ENCODE assay signal across 8 cellular contexts in genomic region chr19:43619262-43620060, GRCh38. TPM values are rescaled to one million over a fixed set of nuclear protein-coding genes. Genes with fewer than 3 reads are reported as not detected.
DNase-seq lines count a peak whose midpoint lies in the region; TF ChIP-seq lines count a peak whose summit lies in the region.

TSS of gene ZNF428 (minus strand) at chr19:43619629. CDS start at chr19:43614304, 5,325 bp downstream.

- H3K4me3 Mint-ChIP-seq in endodermal cell: peak within 1 kb of the TSS; percentile 80

- H3K36me3 ChIP-seq in NT2/D1 (ENCODE audit: insufficient read depth, insufficient read length, low read length): peaks cover 11% of the 10 kb centered on the region
- peaks cover 12% of the 10 kb centered on the region for H3K36me3 ChIP-seq in endodermal cell (ENCODE audit: control insufficient read depth, insufficient read depth, low read length)

- H3K27ac ChIP-seq in endodermal cell (ENCODE audit: low read depth, low read length): peak within 1 kb of the TSS; percentile 99

- 0 to 1% methylated on average over 41 to 81 of the region's 81 CpGs for WGBS in endodermal cell (ENCODE audit: insufficient coverage in 1 of 2, insufficient read length in 1 of 2), 2 experiments

- H3K27me3 ChIP-seq in NT2/D1 (ENCODE audit: insufficient read depth, insufficient read length): no peaks in the 10 kb centered on the region
- H3K27me3 ChIP-seq in endodermal cell (ENCODE audit: control insufficient read depth, insufficient read depth, low read length, poor library complexity, severe bottlenecking): no peaks in the 10 kb centered on the region

- peak; percentile 94 for DNase-seq in COR-L47 (lab: John Stamatoyannopoulos, UW)
- peak; percentile 94 for DNase-seq in GM20000 (ENCODE audit: low spot score)
- peak; percentile 94 for DNase-seq in HT-29 (ENCODE audit: low spot score)
- DNase-seq in NT2/D1 (ENCODE audit: low read depth, low spot score): peak; percentile 85
- peak; percentile 78 for DNase-seq in activated CD8-positive, alpha-beta memory T cell treated with anti-CD3 and anti-CD28 coated beads, Interleukin-2, amount 50 U/mL, for 24 hours (ENCODE audit: extremely low read depth)
- DNase-seq in endodermal cell: peak; percentile 95
- DNase-seq in mesenteric fat pad (ENCODE audit: low spot score): peak; percentile 95
- DNase-seq in stimulated activated CD8-positive, alpha-beta memory T cell treated with anti-CD3 and anti-CD28 coated beads, Interleukin-15, amount 100 ng/mL, for 1 hour (ENCODE audit: low read depth): peak; percentile 56

- H3K9me3 ChIP-seq in NT2/D1 (ENCODE audit: insufficient read depth, low read length): no peaks in the 10 kb centered on the region
- no peaks in the 10 kb centered on the region for H3K9me3 ChIP-seq in endodermal cell (ENCODE audit: control insufficient read depth, low read length)

- H3K9ac ChIP-seq in NT2/D1 (ENCODE audit: insufficient read length, low read depth) (peak within 1 kb of the TSS; percentile 75), endodermal cell (ENCODE audit: extremely low read depth, low read length, poor library complexity, severe bottlenecking) (peak within 1 kb of the TSS; percentile 90)

- H3K4me1 Mint-ChIP-seq in endodermal cell: peaks cover 6% of the 10 kb centered on the region

- TF ChIP-seq CTCF in GM20000 (IDR thresholded peaks at IDR 0.05; ENCODE audit: extremely low read depth, missing control alignments) (no peak), endodermal cell (conservative IDR thresholded peaks at IDR 0.05) (no peak)

- no peaks in the 10 kb centered on the region for H3K9me3 Mint-ChIP-seq in endodermal cell

- peak within 1 kb of the TSS; percentile 99 for H3K27ac Mint-ChIP-seq in endodermal cell

- H3K4me3 ChIP-seq in NT2/D1 (ENCODE audit: insufficient read length, low read depth) (peak within 1 kb of the TSS; percentile 73), endodermal cell (ENCODE audit: low read length) (peak within 1 kb of the TSS; percentile 93)

- H3K27me3 Mint-ChIP-seq in endodermal cell (ENCODE audit: insufficient read depth): no peaks in the 10 kb centered on the region

- H3K4me1 ChIP-seq in NT2/D1 (ENCODE audit: insufficient read depth, insufficient read length): no peaks in the 10 kb centered on the region
- H3K4me1 ChIP-seq in endodermal cell (ENCODE audit: control insufficient read depth, insufficient read depth, low read length): no peaks in the 10 kb centered on the region

- H3K36me3 Mint-ChIP-seq in endodermal cell (ENCODE audit: low read depth): peaks cover 3% of the 10 kb centered on the region

RNA-seq across cellular contexts. Expression of gene ZNF428, which starts in this region (rescaled TPM):
- total RNA-seq in HT-29 (2014; rRNA removed; shearing (Covaris generic)): 92.9 and 100 TPM in 2 replicates
- total RNA-seq in endodermal cell (10 to 100 TPM; 44.3 to 46.8 TPM), mesenteric fat pad (19.2 TPM)
- polyA plus RNA-seq in endodermal cell (2013, experiment 1 of 2): 71.4 TPM
- 66.6 TPM for polyA plus RNA-seq in endodermal cell (2013, experiment 2 of 2)

Comparison
In these comparisons a context has a peak if more than half of its experiments do, and no peak if none do; other contexts are left out.
1. Peak in every context shown above with its lines: DNase-seq, H3K4me3 ChIP-seq and H3K27ac ChIP-seq.